In the genomic region with DNA sequence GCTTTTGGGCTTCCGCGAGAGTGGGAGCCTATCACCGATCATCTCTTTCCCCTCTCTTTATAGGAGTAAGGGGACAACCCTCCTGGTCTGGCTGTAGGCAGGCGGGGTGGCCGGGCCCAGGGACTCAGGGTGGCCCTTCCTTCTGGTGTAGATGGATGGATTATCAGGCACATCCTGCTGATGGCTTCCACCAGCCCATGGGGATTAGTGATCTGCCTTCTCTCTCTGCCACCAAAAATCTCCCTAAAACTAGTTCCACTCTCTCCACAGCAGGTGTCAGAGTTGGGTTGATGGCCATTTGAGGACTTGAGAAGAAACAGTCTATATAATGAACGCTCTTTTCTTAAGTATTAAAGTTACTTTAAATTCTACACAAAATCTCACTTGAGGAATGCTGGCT, we compare ENCODE assay signal across 14 cellular contexts. TPM values are rescaled to one million over a fixed set of nuclear protein-coding genes. Genes with fewer than 3 reads are reported as not detected.
DNase-seq lines count a peak whose midpoint lies in the region; ATAC-seq, FAIRE-seq and TF ChIP-seq lines count a peak whose summit lies in the region.
"Had no signal": no experiment of that assay in that cellular context is flagged by ENCODE, and none has a peak within 500 bp of the region (broad histone marks: within the 10 kb centered on the region; RNA-seq: fewer than 3 reads in every experiment).

No MANE protein-coding gene starts in this region.

- in situ Hi-C loops in HepG2 (cut with HindIII; ENCODE audit: extremely low pct_ligation_motif_present, low pct_unique_long_range_greater_than_20kb), result no loop called here

- FAIRE-seq in HepG2 (lab: Jason Lieb, UNC), result no peak
- FAIRE-seq: D721Med had no signal

- POLR2A ChIA-PET in HepG2 (lab: Yijun Ruan, JAX), result no interaction called here
- POLR2A ChIA-PET in WTC11 (lab: Charles Lee), result no interaction called here

- over 99% methylated on average over 6 of the region's 6 CpGs for WGBS in HepG2 (ENCODE audit: low lambda C conversion rate)
- WGBS in right lobe of liver (ENCODE audit: insufficient coverage, low coverage, low lambda C conversion rate, missing lambda C conversion rate), result 58% methylated on average over 2 of the region's 6 CpGs
- WGBS in thyroid gland, 2 donors, result 85 to 86% methylated on average over 6 of the region's 6 CpGs

- H3K79me2 ChIP-seq in HepG2 (ENCODE audit: insufficient read depth, low read length), result peaks cover 4% of the 10 kb centered on the region

- no peak overlapping the region for H3K9ac ChIP-seq in HepG2 (ENCODE audit: insufficient read depth, low read depth, low read length)

- H3K9me3 Mint-ChIP-seq in activated naive CD8-positive, alpha-beta T cell treated with anti-CD3 and anti-CD28 coated beads, Interleukin-2, amount 50 U/mL, for 24 hours, result no peaks in the 10 kb centered on the region
- no peaks in the 10 kb centered on the region; the same call in 1 of the 2 replicates for H3K9me3 Mint-ChIP-seq in WTC11
- H3K9me3 Mint-ChIP-seq: nephron had no signal

- CTCF ChIA-PET in HepG2 (lab: Yijun Ruan, JAX; ENCODE audit: low intra/inter-chr PET ratio, low total read pairs), result no interaction called here
- CTCF ChIA-PET in WTC11 (lab: Charles Lee), result interaction anchor here (1.0 kb wide), 1 partner anchor 13 kb away, joined by 3 read pairs; no protein-coding TSS in a partner anchor

- no peaks in the 10 kb centered on the region for H4K20me1 ChIP-seq in HepG2 (ENCODE audit: insufficient read depth, low read length)

- H3K4me3 ChIP-seq in HepG2 (replicated peaks in 1 of 3; ENCODE audit: insufficient read depth in 1 of 3, low read depth in 2 of 3, low read length in 3 of 3) (no peak overlapping the region), right lobe of liver (no peak overlapping the region), thyroid gland (replicated peaks in 1 of 3) (no peak overlapping the region), lower lobe of right lung (no peak overlapping the region)
- H3K4me3 ChIP-seq: skin epidermis had no signal

- no peak for TF ChIP-seq POLR2A in HepG2 (IDR thresholded peaks at IDR 0.05; ENCODE audit: insufficient read depth in 1 of 2, low read depth in 2 of 2, low read length in 2 of 2)
- no peak for TF ChIP-seq POLR2A in right lobe of liver (IDR thresholded peaks at IDR 0.05)
- TF ChIP-seq POLR2A in thyroid gland (IDR thresholded peaks at IDR 0.05), result no peak

- ATAC-seq in HepG2 (no peak), right lobe of liver (no peak), WTC11 (no peak), lower lobe of right lung (no peak)
- no peak for ATAC-seq in activated naive CD8-positive, alpha-beta T cell treated with anti-CD3 and anti-CD28 coated beads, Interleukin-2, amount 50 U/mL, for 24 hours

- H3K36me3 Mint-ChIP-seq in activated naive CD8-positive, alpha-beta T cell treated with anti-CD3 and anti-CD28 coated beads, Interleukin-2, amount 50 U/mL, for 24 hours (ENCODE audit: low read depth), result peaks cover 23% of the 10 kb centered on the region
- peaks cover 6% of the 10 kb centered on the region; the same call in 1 of the 2 replicates for H3K36me3 Mint-ChIP-seq in WTC11

- intact Hi-C loops in HepG2 (cut with micrococcal nuclease; ENCODE audit: unreplicated experiment) (no loop called here), right lobe of liver (cut with DNase I) (no loop called here), thyroid gland (cut with DNase I) (no loop called here), lower lobe of right lung (cut with DNase I) (no loop called here)

- H2AFZ ChIP-seq in HepG2 (ENCODE audit: low read length), result no peak overlapping the region

- no peak overlapping the region for H3K4me2 ChIP-seq in HepG2 (ENCODE audit: low read depth, low read length)

- no TSS peak for BruUV-seq in HepG2 (replicated peaks; lab: Mats Ljungman, UMichigan)

- TF ChIP-seq EP300 in HepG2 (IDR thresholded peaks at IDR 0.05; ENCODE audit: low read depth in 2 of 2, low read length in 2 of 2) (no peak), HepG2 (CRISPR knock-in tag; IDR thresholded peaks at IDR 0.05; ENCODE audit: borderline replicate concordance) (no peak)

- TF ChIP-seq CTCF in HepG2 (CRISPR knock-in tag; IDR thresholded peaks at IDR 0.05) (0 out of 2 replicates have a peak, but pooled peaks have one; percentile 17), right lobe of liver (IDR thresholded peaks at IDR 0.05) (peak in 1 of 4 donors; percentile 11), thyroid gland (IDR thresholded peaks at IDR 0.05) (peak in 2 of 6 experiments; percentile 24 to 30), WTC11 (IDR thresholded peaks at IDR 0.05) (no peak), lower lobe of right lung (IDR thresholded peaks at IDR 0.05) (no peak)

- no peak overlapping the region for H3K27ac ChIP-seq in HepG2 (ENCODE audit: extremely low read length, insufficient read depth, low read length)
- no peak overlapping the region for H3K27ac ChIP-seq in right lobe of liver
- peak overlapping the region in 2 of 3 donors; percentile 49 for H3K27ac ChIP-seq in thyroid gland
- H3K27ac ChIP-seq in lower lobe of right lung, result no peak overlapping the region

- TF ChIP-seq RAD21 in HepG2 (CRISPR knock-in tag; IDR thresholded peaks at IDR 0.05), result no peak

- peaks cover 12% of the 10 kb centered on the region for H3K4me1 ChIP-seq in HepG2 (ENCODE audit: insufficient read depth, low read length)
- H3K4me1 ChIP-seq in right lobe of liver, result no peaks in the 10 kb centered on the region
- peaks cover 54 to 77% of the 10 kb centered on the region in 2 donors for H3K4me1 ChIP-seq in thyroid gland
- H3K4me1 ChIP-seq in lower lobe of right lung, result peaks cover 63% of the 10 kb centered on the region

- peaks cover 97% of the 10 kb centered on the region for H3K4me1 Mint-ChIP-seq in activated naive CD8-positive, alpha-beta T cell treated with anti-CD3 and anti-CD28 coated beads, Interleukin-2, amount 50 U/mL, for 24 hours
- H3K4me1 Mint-ChIP-seq in WTC11, result peaks cover 77% of the 10 kb centered on the region

- H3K36me3 ChIP-seq in HepG2 (replicated peaks in 1 of 2; ENCODE audit: control insufficient read depth in 1 of 2, insufficient read depth in 2 of 2, low read length in 2 of 2) (0 out of 5 replicates have a peak, but pooled peaks cover 2% of the 10 kb centered on the region in 2 experiments), right lobe of liver (no peaks in the 10 kb centered on the region), thyroid gland (no peaks in the 10 kb centered on the region), lower lobe of right lung (no peaks in the 10 kb centered on the region)

- H3K9me3 ChIP-seq in HepG2 (ENCODE audit: low read length) (no peaks in the 10 kb centered on the region), right lobe of liver (no peaks in the 10 kb centered on the region), thyroid gland (no peaks in the 10 kb centered on the region), lower lobe of right lung (no peaks in the 10 kb centered on the region)

- H3K27me3 ChIP-seq in HepG2 (ENCODE audit: control insufficient read depth in 1 of 2, insufficient read depth in 2 of 2, low read length in 2 of 2) (no peaks in the 10 kb centered on the region), right lobe of liver (no peaks in the 10 kb centered on the region), thyroid gland (no peaks in the 10 kb centered on the region), lower lobe of right lung (ENCODE audit: low read depth) (no peaks in the 10 kb centered on the region)

- DNase-seq in HepG2 (ENCODE audit: low spot score), result no peak
- DNase-seq in right lobe of liver, result no peak
- peak; percentile 45 for DNase-seq in MV-4-11 (lab: John Stamatoyannopoulos, UW)
- no peak for DNase-seq in activated naive CD8-positive, alpha-beta T cell treated with anti-CD3 and anti-CD28 coated beads, Interleukin-2, amount 50 U/mL, for 24 hours
- DNase-seq in thyroid gland, result no peak
- DNase-seq in WTC11 (ENCODE audit: low spot score), result no peak
- no peak for DNase-seq in lower lobe of right lung
- DNase-seq in NCI-H82 treated with DMSO at 0.1 percent for 48 hours (lab: John Stamatoyannopoulos, UW; ENCODE audit: unreplicated experiment), result no peak
- DNase-seq: cerebellar nuclear complex, NCI-H1105 treated with DMSO at 0.1 percent for 48 hours, NCI-H526 treated with DMSO at 0.1 percent for 48 hours had no signal

- H3K27ac Mint-ChIP-seq in activated naive CD8-positive, alpha-beta T cell treated with anti-CD3 and anti-CD28 coated beads, Interleukin-2, amount 50 U/mL, for 24 hours, result peak overlapping the region; percentile 81
- H3K27ac Mint-ChIP-seq in WTC11, result no peak overlapping the region; the same call in 1 of the 2 replicates
- H3K27ac Mint-ChIP-seq: nephron had no signal

- peak overlapping the region; percentile 62 for H3K4me3 Mint-ChIP-seq in activated naive CD8-positive, alpha-beta T cell treated with anti-CD3 and anti-CD28 coated beads, Interleukin-2, amount 50 U/mL, for 24 hours
- H3K4me3 Mint-ChIP-seq in WTC11, result no peak overlapping the region
- H3K4me3 Mint-ChIP-seq: nephron had no signal

- H3K27me3 Mint-ChIP-seq in activated naive CD8-positive, alpha-beta T cell treated with anti-CD3 and anti-CD28 coated beads, Interleukin-2, amount 50 U/mL, for 24 hours, result no peaks in the 10 kb centered on the region
- no peaks in the 10 kb centered on the region for H3K27me3 Mint-ChIP-seq in WTC11 (ENCODE audit: low read depth)

RNA-seq across cellular contexts. Expression of a gene that starts 37.4 kb away (rescaled TPM):
- 21.3 and 23.5 TPM in 2 replicates for total RNA-seq in HepG2 (2016; rRNA removed; fragmentation: Illumina TruSeq; extraction: Trizol)
- 20.1 and 23.4 TPM in 2 replicates for total RNA-seq in HepG2 (2016; cell fraction: cytosol; rRNA removed; fragmentation: Illumina TruSeq; extraction: Trizol; ENCODE audit: low read depth)
- 17.9 and 25.3 TPM in 2 replicates for total RNA-seq in HepG2 (2016; cell fraction: insoluble cytoplasmic fraction; rRNA removed; fragmentation: Illumina TruSeq; extraction: Trizol)
- 50.5 and 50.9 TPM in 2 replicates for total RNA-seq in HepG2 (2016; cell fraction: membrane; rRNA removed; fragmentation: Illumina TruSeq; extraction: Trizol)
- 12.0 and 12.1 TPM in 2 replicates for total RNA-seq in HepG2 (2016; cell fraction: nucleus; rRNA removed; fragmentation: Illumina TruSeq; extraction: Trizol)
- polyA plus RNA-seq in HepG2 (2011; rRNA removed), result 14.8 and 19.5 TPM in 2 replicates
- 21.4 and 24.5 TPM in 2 replicates for polyA plus RNA-seq in HepG2 (2011; cell fraction: cytosol; rRNA removed)
- 8.9 and 9.7 TPM in 2 replicates for polyA plus RNA-seq in HepG2 (2011; cell fraction: nucleus; rRNA removed)
- polyA plus RNA-seq in HepG2 (2012), result 20.9 and 25.1 TPM in 2 replicates
- 30.8 and 31.3 TPM in 2 replicates for polyA plus RNA-seq in HepG2 (2016; cell fraction: cytosol; fragmentation: Illumina TruSeq; extraction: Trizol; ENCODE audit: low read depth)
- polyA plus RNA-seq in HepG2 (2016; cell fraction: insoluble cytoplasmic fraction; fragmentation: Illumina TruSeq; extraction: Trizol; ENCODE audit: low read depth), result 24.5 and 29.7 TPM in 2 replicates
- polyA plus RNA-seq in HepG2 (2016; cell fraction: membrane; fragmentation: Illumina TruSeq; extraction: Trizol; ENCODE audit: low read depth), result 53.4 and 56.8 TPM in 2 replicates
- polyA plus RNA-seq in HepG2 (2016; cell fraction: nucleus; fragmentation: Illumina TruSeq; extraction: Trizol; ENCODE audit: insufficient read depth, low read depth), result 18.9 and 21.5 TPM in 2 replicates
- polyA minus RNA-seq in HepG2 (2011; rRNA and poly(A)+ RNA removed; ENCODE audit: low replicate concordance), result 4.0 and 18.1 TPM in 2 replicates
- 9.8 and 11.4 TPM in 2 replicates for polyA minus RNA-seq in HepG2 (2011; cell fraction: cytosol; rRNA and poly(A)+ RNA removed)
- polyA minus RNA-seq in HepG2 (2011; cell fraction: nucleus; rRNA and poly(A)+ RNA removed), result 9.0 and 11.7 TPM in 2 replicates
- total RNA-seq in right lobe of liver, result 10 to 100 TPM in 1 of 6 experiments, 1 to 10 TPM in 5; 4.8 to 11.7 (median 7.1) TPM
- total RNA-seq in thyroid gland, result 10 to 100 TPM; 46.0 to 62.6 (median 55.3) TPM
- total RNA-seq in WTC11 (2021), result 63.7 to 75.4 TPM (median 65.1 TPM) in 3 replicates
- 36.7 TPM for total RNA-seq in lower lobe of right lung

Comparison
In these comparisons a context has a peak if more than half of its experiments do, and no peak if none do; other contexts are left out.
1. H3K27ac ChIP-seq: peak in thyroid gland (2 of 3); none in HepG2 (single experiment), right lobe of liver (0 of 3) and lower lobe of right lung (single experiment).